18 cellular contexts compared by ENCODE assay signal in genomic region chr11:60918941-60919275, GRCh38. TPM values are rescaled to one million over a fixed set of nuclear protein-coding genes. Genes with fewer than 3 reads are reported as not detected.
DNase-seq lines count a peak whose midpoint lies in the region; ATAC-seq, FAIRE-seq and TF ChIP-seq lines count a peak whose summit lies in the region.
"Had no signal": no experiment of that assay in that cellular context is flagged by ENCODE, and none has a peak within 500 bp of the region (broad histone marks: within the 10 kb centered on the region; RNA-seq: fewer than 3 reads in every experiment).

No MANE protein-coding gene starts in this region.

- peak; percentile 27 for DNase-seq in Daoy (ENCODE audit: low read depth)
- peak; percentile 25 for DNase-seq in NAMALWA (ENCODE audit: low spot score)
- DNase-seq in cardiac fibroblast (ENCODE audit: low read depth in 2 of 2) = peak; percentile 19 to 62
- peak; percentile 11 for DNase-seq in kidney glomerular epithelial cell (lab: John Stamatoyannopoulos, UW)
- no peak for DNase-seq in frontal cortex (ENCODE audit: low spot score in 2 of 2)
- no peak for DNase-seq in SIG-M5 (lab: John Stamatoyannopoulos, UW)
- no peak for DNase-seq in T-helper 9 cell
- DNase-seq: activated CD8-positive, alpha-beta memory T cell treated with anti-CD3 and anti-CD28 coated beads, Interleukin-2, amount 50 U/mL, for 48 hours; C1 segment of cervical spinal cord; left cardiac atrium; NCI-H1436 treated with DMSO at 0.1 percent for 48 hours; NCI-H748 treated with DMSO at 0.1 percent for 48 hours; stimulated activated CD4-positive, alpha-beta T cell treated with anti-CD3 and anti-CD28 coated beads, Interleukin-4, amount 100 ng/mL, for 1 hour; stimulated activated naive B cell treated with anti-CD40 and anti-IgM and Interleukin-4, amounts not matched to agents 10 μg/mL and 1 μg/mL and 100 μg/mL, for 72 hours had no signal

- H3K4me3 ChIP-seq in cardiac fibroblast (replicated peaks in 1 of 2; ENCODE audit: low read depth in 2 of 2, low read length in 2 of 2) = no peak overlapping the region
- H3K4me3 ChIP-seq: SK-N-MC had no signal

- ATAC-seq in HG02588 (IDR thresholded peaks at IDR 0.05; ENCODE audit: unreplicated experiment) = no peak
- ATAC-seq: left cardiac atrium, WTC11 had no signal

- FAIRE-seq in frontal cortex (lab: Jason Lieb, UNC) = no peak
- FAIRE-seq: colon had no signal

- TF ChIP-seq CTCF in cardiac fibroblast (IDR thresholded peaks at IDR 0.05; ENCODE audit: low read depth, low read length) = no peak

RNA-seq across cellular contexts. Expression of gene TMEM109, which starts 5.0 kb away (rescaled TPM):
- total RNA-seq in Daoy (2014; rRNA removed; shearing (Covaris generic)) = 54.5 and 56.6 TPM in 2 replicates
- total RNA-seq in frontal cortex = 9.4 TPM

RNA-seq across cellular contexts. Expression of gene TMEM132A, which starts 5.4 kb away (rescaled TPM):
- total RNA-seq in Daoy (2014; rRNA removed; shearing (Covaris generic)) = 59.4 and 82.6 TPM in 2 replicates
- 131 TPM for total RNA-seq in frontal cortex

RNA-seq across cellular contexts. Expression of gene PRPF19, which starts 12.5 kb away (rescaled TPM):
- total RNA-seq in Daoy (2014; rRNA removed; shearing (Covaris generic)) = 86.3 and 91.2 TPM in 2 replicates
- 37.5 TPM for total RNA-seq in frontal cortex

RNA-seq across cellular contexts. Expression of gene SLC15A3, which starts 33.1 kb away (rescaled TPM):
- 3.0 and 3.9 TPM in 2 replicates for total RNA-seq in Daoy (2014; rRNA removed; shearing (Covaris generic))
- 3.3 TPM for total RNA-seq in frontal cortex

RNA-seq across cellular contexts. Expression of gene ZP1, which starts 51.6 kb away (rescaled TPM):
- total RNA-seq in Daoy (2014; rRNA removed; shearing (Covaris generic)) = not detected in 2 replicates
- not detected for total RNA-seq in frontal cortex
- total RNA-seq: left cardiac atrium, WTC11 had no signal

Comparison
In these comparisons a context has a peak if more than half of its experiments do, and no peak if none do; other contexts are left out.
1. DNase-seq: peak in Daoy (single experiment), NAMALWA (single experiment), cardiac fibroblast (2 of 2) and kidney glomerular epithelial cell (single experiment); none in frontal cortex (0 of 2), SIG-M5 (single experiment) and T-helper 9 cell (single experiment).